11 cellular contexts compared by ENCODE assay signal in the genomic region with DNA sequence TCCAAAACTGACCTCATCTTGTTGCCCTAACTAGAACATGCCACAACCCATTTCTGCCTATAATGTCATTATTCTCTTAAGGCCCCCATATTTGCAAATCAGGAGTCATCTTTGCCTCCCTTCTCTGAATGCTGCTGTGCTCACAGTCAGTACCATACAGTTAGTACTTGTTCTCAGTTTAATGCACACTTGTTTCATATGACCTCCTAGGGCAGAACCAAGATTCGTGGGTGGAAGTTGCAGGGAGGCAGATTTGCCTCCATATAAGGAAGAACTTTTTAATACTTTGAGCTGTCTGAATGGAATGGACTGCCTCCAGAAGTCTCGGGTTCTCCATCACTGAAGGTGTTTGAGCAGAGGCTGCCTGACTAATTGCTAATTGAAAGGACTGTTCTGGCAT. TPM values are rescaled to one million over a fixed set of nuclear protein-coding genes. Genes with fewer than 3 reads are reported as not detected.
DNase-seq lines count a peak whose midpoint lies in the region; ATAC-seq, FAIRE-seq and TF ChIP-seq lines count a peak whose summit lies in the region.
"Had no signal": no experiment of that assay in that cellular context is flagged by ENCODE, and none has a peak within 500 bp of the region (broad histone marks: within the 10 kb centered on the region; RNA-seq: fewer than 3 reads in every experiment).

No MANE protein-coding gene starts in this region.

- DNase-seq in GM10248 (ENCODE audit: extremely low spot score) (peak; percentile 46), T-helper 17 cell (no peak), H1 (ENCODE audit: low read depth in 1 of 2, low spot score in 2 of 2) (no peak), NCI-H1436 (lab: John Stamatoyannopoulos, UW) (no peak), AG20443 (ENCODE audit: low spot score) (no peak), NCI-H82 treated with DMSO at 0.1 percent for 48 hours (lab: John Stamatoyannopoulos, UW; ENCODE audit: unreplicated experiment) (no peak), NCI-H187 (lab: John Stamatoyannopoulos, UW) (no peak)
- DNase-seq: NCI-H526 treated with DMSO at 0.1 percent for 48 hours had no signal

- peaks cover 4 to 12% of the 10 kb centered on the region in 2 experiments for H4K20me1 ChIP-seq in H1 (replicated peaks in 1 of 2; ENCODE audit: control insufficient read depth in 1 of 2, insufficient read depth in 2 of 2, low read length in 2 of 2)

- H3K27me3 ChIP-seq in H1 (replicated peaks in 1 of 4; ENCODE audit: control insufficient read depth in 3 of 4, extremely low read depth in 1 of 4, insufficient read depth in 3 of 4, low read length in 3 of 4) (no peaks in the 10 kb centered on the region), rectal smooth muscle tissue (ENCODE audit: control insufficient read depth, insufficient read depth, low read length) (no peaks in the 10 kb centered on the region)

- no peak overlapping the region for H3K18ac ChIP-seq in H1 (ENCODE audit: extremely low read depth, low read length)

- no peak overlapping the region for H2BK15ac ChIP-seq in H1 (ENCODE audit: low read length)

- no peak for TF ChIP-seq EP300 in H1 (IDR thresholded peaks at IDR 0.05; ENCODE audit: borderline replicate concordance in 1 of 2, low read depth in 2 of 2, low read length in 2 of 2)

- WGBS in H1 (ENCODE audit: extremely low coverage in 1 of 2, insufficient coverage in 1 of 2, insufficient read length in 1 of 2, insufficient replicate concordance in 2 of 2, low coverage in 1 of 2, low lambda C conversion rate in 2 of 2, missing lambda C conversion rate in 1 of 2), 2 experiments = 79% methylated on average over 2 of the region's 2 CpGs; no CpG with 5 or more reads in 1 of the 2 experiments

- POLR2A ChIA-PET in GM10248 (lab: Yijun Ruan, JAX) = interaction anchor here (0.5 to 1.6 kb wide), 3 partner anchors 9 to 94 kb away, joined by 3 to 5 read pairs (median 4); partner anchors contain the start of gene CAP1
- POLR2A ChIA-PET in H1 (lab: Charles Lee; ENCODE audit: partially characterized antibody) = interaction anchor here (0.8 to 1.8 kb wide), 5 partner anchors 9 to 11 kb away, joined by 3 to 9 read pairs (median 4); partner anchors contain the start of gene CAP1

- no peak for TF ChIP-seq CTCF in GM10248 (IDR thresholded peaks at IDR 0.05; ENCODE audit: control extremely low read depth, extremely low read depth, low read depth, missing control alignments)
- TF ChIP-seq CTCF in H1 (IDR thresholded peaks at IDR 0.05; ENCODE audit: control extremely low read depth in 1 of 3, insufficient read depth in 1 of 3, low read depth in 1 of 3, low read length in 3 of 3) = no peak

- H3K9ac ChIP-seq in H1 (replicated peaks in 1 of 4; ENCODE audit: extremely low read depth in 1 of 4, low read depth in 3 of 4, low read length in 3 of 4) (no peak overlapping the region), rectal smooth muscle tissue (ENCODE audit: low read length) (no peak overlapping the region)

- H3K4me1 Mint-ChIP-seq in T-helper 17 cell = peaks cover 66% of the 10 kb centered on the region

- no peak overlapping the region for H2BK20ac ChIP-seq in H1 (ENCODE audit: low read length)

- H3K14ac ChIP-seq in H1 (ENCODE audit: insufficient read length) = no peak overlapping the region

- peaks cover 3% of the 10 kb centered on the region; the same call in 1 of the 2 replicates for H3K79me1 ChIP-seq in H1 (ENCODE audit: low read depth, low read length)

- TF ChIP-seq POLR2A in H1 (IDR thresholded peaks at IDR 0.05; ENCODE audit: control extremely low read depth in 1 of 2, low read depth in 2 of 2, low read length in 2 of 2) = no peak

- no peak overlapping the region for H2AFZ ChIP-seq in H1 (ENCODE audit: low read length)

- no peaks in the 10 kb centered on the region for H3K23me2 ChIP-seq in H1 (ENCODE audit: low read depth, low read length)

- H3K23ac ChIP-seq in H1 (ENCODE audit: insufficient read length) = peak overlapping the region; percentile 39

- H4K91ac ChIP-seq in H1 (replicated peaks; ENCODE audit: insufficient read length, low read length) = no peak overlapping the region

- H3K4me3 ChIP-seq in H1 (ENCODE audit: extremely low read depth in 1 of 4, insufficient read depth in 2 of 4, low read depth in 3 of 4, low read length in 4 of 4) = no peak overlapping the region
- H3K4me3 ChIP-seq in rectal smooth muscle tissue (ENCODE audit: low read length) = no peak overlapping the region

- peaks cover 4 to 89% of the 10 kb centered on the region in 2 experiments; a peak in 3 of 4 replicates for H3K79me2 ChIP-seq in H1 (ENCODE audit: control insufficient read depth in 1 of 2, insufficient read depth in 2 of 2, low read length in 2 of 2)

- no peak overlapping the region for H2AK5ac ChIP-seq in H1 (ENCODE audit: low read depth, low read length)

- no peak overlapping the region for H4K8ac ChIP-seq in H1 (ENCODE audit: extremely low read depth, insufficient read depth, low read length)

- H3K27ac ChIP-seq in H1 (ENCODE audit: low read depth, low read length) (no peak overlapping the region), rectal smooth muscle tissue (ENCODE audit: low read depth, low read length) (peak overlapping the region; percentile 70)
- H3K27ac ChIP-seq: HL-60, VCaP had no signal

- peak overlapping the region; percentile 73 for H3K4me3 Mint-ChIP-seq in T-helper 17 cell

- FAIRE-seq in H1 (lab: Jason Lieb, UNC) = no peak

- no peak overlapping the region for H3K4ac ChIP-seq in H1 (replicated peaks; ENCODE audit: insufficient read length, low read depth, low read length)

- peak; percentile 13 for ATAC-seq in T-helper 17 cell

- H3K4me2 ChIP-seq in H1 (ENCODE audit: insufficient read depth in 1 of 2, low read depth in 2 of 2, low read length in 2 of 2) = no peak overlapping the region

- H3K36me3 Mint-ChIP-seq in T-helper 17 cell (ENCODE audit: low read depth) = peaks cover 10% of the 10 kb centered on the region

- H2BK5ac ChIP-seq in H1 (ENCODE audit: low read depth, low read length) = no peak overlapping the region

- H3K9me3 ChIP-seq in T-helper 17 cell (ENCODE audit: control insufficient read depth, low read length, poor library complexity, severe bottlenecking) = no peaks in the 10 kb centered on the region
- H3K9me3 ChIP-seq in H1 (ENCODE audit: insufficient read depth in 2 of 2, low read depth in 1 of 2, low read length in 1 of 2) = no peaks in the 10 kb centered on the region

- no peaks in the 10 kb centered on the region for H3K27me3 Mint-ChIP-seq in T-helper 17 cell

- H3K27ac Mint-ChIP-seq in T-helper 17 cell = peak overlapping the region; percentile 80

- TF ChIP-seq RAD21 in H1 (IDR thresholded peaks at IDR 0.05 in 1 of 2, conservative IDR thresholded peaks at IDR 0.05 in 1 of 2; ENCODE audit: low read depth in 2 of 2, low read length in 2 of 2) = no peak

- peaks cover 0 to 3% (median 1%) of the 10 kb centered on the region in 4 experiments; a peak in 3 of 8 replicates for H3K36me3 ChIP-seq in H1 (ENCODE audit: control insufficient read depth in 2 of 4, insufficient read depth in 4 of 4, low read length in 3 of 4)
- H3K36me3 ChIP-seq in rectal smooth muscle tissue (ENCODE audit: control insufficient read depth, insufficient read depth, low read length) = peaks cover 4% of the 10 kb centered on the region

- H4K5ac ChIP-seq in H1 (ENCODE audit: insufficient read length, low read depth, low read length) = no peak overlapping the region

- no peak overlapping the region for H2BK120ac ChIP-seq in H1 (replicated peaks; ENCODE audit: low read depth, low read length)

- no peak overlapping the region for H2BK12ac ChIP-seq in H1 (ENCODE audit: low read depth, low read length)

- no peak overlapping the region for H3K56ac ChIP-seq in H1 (replicated peaks; ENCODE audit: insufficient read length, low read depth, low read length)

- H3K4me1 ChIP-seq in H1 (replicated peaks in 1 of 4; ENCODE audit: control insufficient read depth in 3 of 4, insufficient read depth in 4 of 4, low read length in 3 of 4) (no peaks in the 10 kb centered on the region; a peak in 1 of 7 replicates), rectal smooth muscle tissue (ENCODE audit: control insufficient read depth, insufficient read depth, low read length) (peaks cover 10% of the 10 kb centered on the region)

- CTCF ChIA-PET in GM10248 (lab: Yijun Ruan, JAX) (interaction anchor here (1.4 to 2.1 kb wide), 7 partner anchors 8 to 289 kb away, joined by 3 to 14 read pairs (median 6); no protein-coding TSS in a partner anchor), H1 (lab: Charles Lee; ENCODE audit: partially characterized antibody) (interaction anchor here (0.6 to 1.3 kb wide), 2 partner anchors 94 to 239 kb away, joined by 3 to 4 read pairs; no protein-coding TSS in a partner anchor)

TF ChIP-seq in H1, 55 proteins besides CTCF, POLR2A, EP300 and RAD21:
- no peak for TF ChIP-seq SRF (IDR thresholded peaks at IDR 0.05; ENCODE audit: low read depth, low read length)

RNA-seq across cellular contexts. Expression of gene CAP1, which starts 9.2 kb away (rescaled TPM):
- total RNA-seq in T-helper 17 cell = 100 to 1,000 TPM; 244 to 273 TPM
- total RNA-seq in H1 (2021; fragmentation: NEBNext Ultra II Directional; extraction: Animal tissue kit (Norgen Biotek cat#: 25700)) = 274 and 295 TPM in 2 replicates
- polyA plus RNA-seq in H1 (2011; rRNA removed) = 94.5 and 140 TPM in 2 replicates
- 156 TPM for polyA plus RNA-seq in H1 (2011; cell fraction: cytosol; rRNA removed)
- polyA plus RNA-seq in H1 (2011; cell fraction: nucleus; rRNA removed) = 89.4 TPM
- polyA plus RNA-seq in H1 (2012, experiment 1 of 2) = 209 to 252 TPM (median 215 TPM) in 4 replicates
- 43.4 TPM for polyA plus RNA-seq in H1 (2012, experiment 2 of 2)
- 215 TPM for polyA plus RNA-seq in H1 (2013, experiment 1 of 2)
- 209 TPM for polyA plus RNA-seq in H1 (2013, experiment 2 of 2)
- 180 and 198 TPM in 2 replicates for polyA minus RNA-seq in H1 (2011; rRNA and poly(A)+ RNA removed)
- 93.9 TPM for polyA minus RNA-seq in H1 (2011; cell fraction: cytosol; rRNA and poly(A)+ RNA removed)
- 77.0 TPM for polyA minus RNA-seq in H1 (2011; cell fraction: nucleus; rRNA and poly(A)+ RNA removed)

RNA-seq across cellular contexts. Expression of gene PPT1, which starts 47.3 kb away (rescaled TPM):
- total RNA-seq in T-helper 17 cell = 10 to 100 TPM; 39.7 to 41.3 TPM
- 141 and 150 TPM in 2 replicates for total RNA-seq in H1 (2021; fragmentation: NEBNext Ultra II Directional; extraction: Animal tissue kit (Norgen Biotek cat#: 25700))
- polyA plus RNA-seq in H1 (2011; rRNA removed) = 38.8 and 77.1 TPM in 2 replicates
- polyA plus RNA-seq in H1 (2011; cell fraction: cytosol; rRNA removed) = 56.0 TPM
- 62.0 TPM for polyA plus RNA-seq in H1 (2011; cell fraction: nucleus; rRNA removed)
- 118 to 158 TPM (median 141 TPM) in 4 replicates for polyA plus RNA-seq in H1 (2012, experiment 1 of 2)
- polyA plus RNA-seq in H1 (2012, experiment 2 of 2) = 25.5 TPM
- polyA plus RNA-seq in H1 (2013, experiment 1 of 2) = 251 TPM
- 317 TPM for polyA plus RNA-seq in H1 (2013, experiment 2 of 2)
- 134 and 143 TPM in 2 replicates for polyA minus RNA-seq in H1 (2011; rRNA and poly(A)+ RNA removed)
- 47.7 TPM for polyA minus RNA-seq in H1 (2011; cell fraction: cytosol; rRNA and poly(A)+ RNA removed)
- polyA minus RNA-seq in H1 (2011; cell fraction: nucleus; rRNA and poly(A)+ RNA removed) = 34.6 TPM
